ENCODE assay signal across 18 cellular contexts in genomic region chr18:9428862-9429661, GRCh38. TPM values are rescaled to one million over a fixed set of nuclear protein-coding genes. Genes with fewer than 3 reads are reported as not detected.
A peak's percentile ranks its signal among the peaks of the same experiment; 100 is the strongest.
DNase-seq lines count a peak whose midpoint lies in the region; ATAC-seq and TF ChIP-seq lines count a peak whose summit lies in the region.
"Had no signal": no experiment of that assay in that cellular context is flagged by ENCODE, and none has a peak within 500 bp of the region (broad histone marks: within the 10 kb centered on the region; RNA-seq: fewer than 3 reads in every experiment).

No MANE protein-coding gene starts in this region.

- H3K27ac ChIP-seq in epithelial cell of prostate: peak overlapping the region; percentile 73
- peak overlapping the region; percentile 54 for H3K27ac ChIP-seq in vagina
- H3K27ac ChIP-seq: BLaER1, right lobe of liver had no signal

- H3K36me3 ChIP-seq in adipocyte (ENCODE audit: control insufficient read depth, insufficient read depth, low read length, severe bottlenecking) (no peaks in the 10 kb centered on the region), vagina (no peaks in the 10 kb centered on the region)
- H3K36me3 ChIP-seq: BLaER1, right lobe of liver, tibial nerve had no signal

- H3K27ac Mint-ChIP-seq in osteocyte (ENCODE audit: unreplicated experiment): no peak overlapping the region
- H3K27ac Mint-ChIP-seq: activated naive CD4-positive, alpha-beta T cell treated with anti-CD3 and anti-CD28 coated beads, Interleukin-2, amount 50 U/mL, for 72 hours; stimulated activated naive B cell treated with anti-CD40 and anti-IgM and Interleukin-4, amounts not matched to agents 10 μg/mL and 1 μg/mL and 100 μg/mL, for 72 hours had no signal

- H3K36me3 Mint-ChIP-seq in osteocyte (ENCODE audit: unreplicated experiment): no peaks in the 10 kb centered on the region
- H3K36me3 Mint-ChIP-seq: activated naive CD4-positive, alpha-beta T cell treated with anti-CD3 and anti-CD28 coated beads, Interleukin-2, amount 50 U/mL, for 72 hours had no signal

- H3K4me1 ChIP-seq in adipocyte (ENCODE audit: control insufficient read depth, insufficient read depth, low read length): peaks cover 18% of the 10 kb centered on the region
- H3K4me1 ChIP-seq in vagina: peaks cover 24% of the 10 kb centered on the region
- H3K4me1 ChIP-seq: right lobe of liver had no signal

- no peak for TF ChIP-seq CTCF in osteocyte (IDR thresholded peaks at IDR 0.05)
- no peak for TF ChIP-seq CTCF in vagina (IDR thresholded peaks at IDR 0.05)

- no peaks in the 10 kb centered on the region for H3K27me3 Mint-ChIP-seq in osteocyte (ENCODE audit: unreplicated experiment)

- no peak overlapping the region for H3K9ac ChIP-seq in adipocyte (ENCODE audit: low read length)
- H3K9ac ChIP-seq: BLaER1 had no signal

- no peak for DNase-seq in adipocyte (ENCODE audit: low read depth)
- peak; percentile 16 for DNase-seq in epithelial cell of prostate (ENCODE audit: low read depth, low spot score)
- DNase-seq in osteocyte (ENCODE audit: extremely low spot score, unreplicated experiment): peak; percentile 42
- peak in 1 of 2 donors; percentile 83 for DNase-seq in vagina (ENCODE audit: extremely low spot score in 2 of 2)
- no peak for DNase-seq in pons (ENCODE audit: low spot score)
- no peak for DNase-seq in AG08396 (ENCODE audit: low spot score)
- DNase-seq: activated CD4-positive, CD25-positive, alpha-beta regulatory T cell treated with anti-CD3 and anti-CD28 coated beads, Interleukin-2, amount 50 U/mL, for 72 hours; activated CD8-positive, alpha-beta memory T cell treated with anti-CD3 and anti-CD28 coated beads for 24 hours; kidney; NCI-H1105 treated with DMSO at 0.1 percent for 48 hours; occipital lobe; right lobe of liver; stimulated activated naive B cell treated with anti-CD40 and anti-IgM and Interleukin-4, amounts not matched to agents 10 μg/mL and 1 μg/mL and 100 μg/mL, for 72 hours had no signal

- H3K9me3 Mint-ChIP-seq in osteocyte (ENCODE audit: unreplicated experiment): no peaks in the 10 kb centered on the region
- H3K9me3 Mint-ChIP-seq: activated naive CD4-positive, alpha-beta T cell treated with anti-CD3 and anti-CD28 coated beads, Interleukin-2, amount 50 U/mL, for 72 hours had no signal

- H3K27me3 ChIP-seq in adipocyte (replicated peaks; ENCODE audit: control insufficient read depth, insufficient read depth, low read length) (no peaks in the 10 kb centered on the region), vagina (no peaks in the 10 kb centered on the region)
- H3K27me3 ChIP-seq: BLaER1, right lobe of liver, tibial nerve had no signal

- ATAC-seq in HG02852 (IDR thresholded peaks at IDR 0.05; ENCODE audit: unreplicated experiment): no peak
- ATAC-seq: activated naive CD4-positive, alpha-beta T cell treated with anti-CD3 and anti-CD28 coated beads, Interleukin-2, amount 50 U/mL, for 72 hours; right lobe of liver; SK-N-SH treated with all-trans-retinoic acid at 6 μM for 48 hours; stimulated activated naive B cell treated with anti-CD40 and anti-IgM and Interleukin-4, amounts not matched to agents 10 μg/mL and 1 μg/mL and 100 μg/mL, for 72 hours had no signal

- peaks cover 11% of the 10 kb centered on the region for H3K9me3 ChIP-seq in adipocyte (ENCODE audit: control insufficient read depth, low read length)
- H3K9me3 ChIP-seq in vagina: no peaks in the 10 kb centered on the region
- H3K9me3 ChIP-seq: right lobe of liver had no signal

- H3K4me3 ChIP-seq in adipocyte (ENCODE audit: low read length) (peak overlapping the region; percentile 11), vagina (no peak overlapping the region)
- H3K4me3 ChIP-seq: BLaER1, right lobe of liver, tibial nerve had no signal

- intact Hi-C loops in vagina (cut with DNase I): no loop called here

- peaks cover 12% of the 10 kb centered on the region for H3K4me1 Mint-ChIP-seq in osteocyte (ENCODE audit: unreplicated experiment)

- no peak overlapping the region for H3K4me3 Mint-ChIP-seq in osteocyte (ENCODE audit: unreplicated experiment)
- H3K4me3 Mint-ChIP-seq: stimulated activated naive B cell treated with anti-CD40 and anti-IgM and Interleukin-4, amounts not matched to agents 10 μg/mL and 1 μg/mL and 100 μg/mL, for 72 hours had no signal

- no peak for TF ChIP-seq POLR2A in vagina (IDR thresholded peaks at IDR 0.05)

RNA-seq across cellular contexts. Expression of gene RALBP1, which starts 46.3 kb away (rescaled TPM):
- total RNA-seq in osteocyte (48.3 and 50.9 TPM in 2 replicates), vagina (65.6 TPM)

Comparison
In these comparisons a context has a peak if more than half of its experiments do, and no peak if none do; other contexts are left out.
1. DNase-seq: peak in epithelial cell of prostate (single experiment) and osteocyte (single experiment); none in adipocyte (single experiment), pons (single experiment) and AG08396 (single experiment).